In the genomic region with DNA sequence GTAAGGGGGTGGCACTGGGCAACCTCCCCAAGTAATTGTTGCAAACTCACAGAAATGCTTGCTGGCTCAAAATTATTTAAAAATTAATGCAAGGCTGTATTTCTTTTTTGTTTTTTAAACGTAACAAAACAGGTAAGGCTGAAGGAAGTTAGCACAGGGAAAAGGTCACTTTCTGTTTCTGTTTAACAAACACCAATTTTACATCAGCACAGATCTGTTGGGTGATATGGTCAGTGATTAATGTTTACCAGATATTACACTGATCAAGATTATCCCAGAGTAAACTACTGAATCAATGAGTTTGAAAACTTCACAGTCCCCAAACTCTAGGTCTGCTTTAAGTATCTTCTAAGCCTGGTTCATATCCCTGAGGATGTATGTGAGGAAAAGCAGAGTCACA, we compare ENCODE assay signal across 13 cellular contexts.
A peak's percentile ranks its signal among the peaks of the same experiment; 100 is the strongest.
DNase-seq lines count a peak whose midpoint lies in the region; ATAC-seq, FAIRE-seq and TF ChIP-seq lines count a peak whose summit lies in the region.
"Had no signal": no experiment of that assay in that cellular context is flagged by ENCODE, and none has a peak within 500 bp of the region (broad histone marks: within the 10 kb centered on the region; RNA-seq: fewer than 3 reads in every experiment).

No MANE protein-coding gene starts in this region.

- peaks cover 0 to 29% (median 12%) of the 10 kb centered on the region in 3 experiments for H3K36me3 ChIP-seq in naive thymus-derived CD4-positive, alpha-beta T cell (ENCODE audit: control insufficient read depth in 2 of 3, insufficient read depth in 3 of 3, low read length in 3 of 3)
- no peaks in the 10 kb centered on the region for H3K36me3 ChIP-seq in GM23338 (ENCODE audit: insufficient read depth)
- H3K36me3 ChIP-seq: ovary, uterus had no signal

- no peaks in the 10 kb centered on the region for H4K20me1 ChIP-seq in GM23338 (replicated peaks; ENCODE audit: insufficient read depth)

- no peaks in the 10 kb centered on the region for H3K27me3 Mint-ChIP-seq in central memory CD8-positive, alpha-beta T cell
- H3K27me3 Mint-ChIP-seq in naive thymus-derived CD4-positive, alpha-beta T cell: no peaks in the 10 kb centered on the region
- no peaks in the 10 kb centered on the region for H3K27me3 Mint-ChIP-seq in GM23338 (ENCODE audit: insufficient read depth, low read depth, poor library complexity)
- H3K27me3 Mint-ChIP-seq: dendritic cell treated with granulocyte-macrophage colony-stimulating factor and Interleukin-4, amounts not matched to agents 40 ng/mL and 50 ng/mL, for 4 days had no signal

- H3K79me2 ChIP-seq in GM23338 (replicated peaks; ENCODE audit: insufficient read depth): peaks cover 11% of the 10 kb centered on the region; the same call in 1 of the 2 replicates

- H3K27ac Mint-ChIP-seq in central memory CD8-positive, alpha-beta T cell (ENCODE audit: low read depth): peak overlapping the region; percentile 33
- H3K27ac Mint-ChIP-seq in naive thymus-derived CD4-positive, alpha-beta T cell: peak overlapping the region in 8 of 9 donors; percentile 7 to 82 (median 76)
- no peak overlapping the region for H3K27ac Mint-ChIP-seq in GM23338
- H3K27ac Mint-ChIP-seq: dendritic cell treated with granulocyte-macrophage colony-stimulating factor and Interleukin-4, amounts not matched to agents 40 ng/mL and 50 ng/mL, for 4 days had no signal

- H3K4me3 ChIP-seq in A549: no peak overlapping the region
- no peak overlapping the region for H3K4me3 ChIP-seq in naive thymus-derived CD4-positive, alpha-beta T cell (ENCODE audit: low read length)
- no peak overlapping the region for H3K4me3 ChIP-seq in GM23338
- H3K4me3 ChIP-seq: ovary, uterus had no signal

- peaks cover 26% of the 10 kb centered on the region for H3K4me1 ChIP-seq in A549
- H3K4me1 ChIP-seq in naive thymus-derived CD4-positive, alpha-beta T cell (ENCODE audit: control insufficient read depth in 2 of 2, insufficient read depth in 2 of 2, low read length in 2 of 2): peaks cover 0 to 43% of the 10 kb centered on the region in 2 donors
- no peaks in the 10 kb centered on the region; the same call in 1 of the 2 replicates for H3K4me1 ChIP-seq in GM23338 (ENCODE audit: insufficient read depth)
- H3K4me1 ChIP-seq: uterus had no signal

- 28% methylated on average over 1 of the region's 1 CpG for WGBS in A549 (ENCODE audit: missing lambda C conversion rate)

- TF ChIP-seq EP300 in A549 (IDR thresholded peaks at IDR 0.05): no peak

- peak overlapping the region; percentile 37 for H3K4me2 ChIP-seq in A549
- H3K4me2 ChIP-seq in GM23338: no peak overlapping the region

- CTCF ChIA-PET in A549 (lab: Yijun Ruan, JAX): no interaction called here
- CTCF ChIA-PET in naive thymus-derived CD4-positive, alpha-beta T cell (lab: Charles Lee): no interaction called here

- TF ChIP-seq CTCF in A549 (IDR thresholded peaks at IDR 0.05): no peak
- TF ChIP-seq CTCF in GM23338 (conservative IDR thresholded peaks at IDR 0.05; ENCODE audit: low read depth in 2 of 2): no peak

- no peak for TF ChIP-seq POLR2A in A549 (IDR thresholded peaks at IDR 0.05; ENCODE audit: low read length)

- no peak for ATAC-seq in A549
- ATAC-seq in GM18508 (IDR thresholded peaks at IDR 0.05; ENCODE audit: insufficient read depth, unreplicated experiment): peak; percentile 87
- no peak for ATAC-seq in central memory CD8-positive, alpha-beta T cell (replicated peaks; ENCODE audit: extremely low read depth, poor library complexity, severe bottlenecking)
- no peak for ATAC-seq in naive thymus-derived CD4-positive, alpha-beta T cell
- no peak for ATAC-seq in GM23338
- no peak for ATAC-seq in GM21360 (IDR thresholded peaks at IDR 0.05; ENCODE audit: unreplicated experiment)
- no peak for ATAC-seq in HG03159 (IDR thresholded peaks at IDR 0.05; ENCODE audit: unreplicated experiment)

- no peaks in the 10 kb centered on the region for H3K9me2 ChIP-seq in GM23338 (ENCODE audit: insufficient read depth)

- H3K27me3 ChIP-seq in naive thymus-derived CD4-positive, alpha-beta T cell (ENCODE audit: control insufficient read depth in 2 of 2, insufficient read depth in 2 of 2, low read length in 2 of 2): no peaks in the 10 kb centered on the region
- no peaks in the 10 kb centered on the region for H3K27me3 ChIP-seq in GM23338 (ENCODE audit: insufficient read depth)
- H3K27me3 ChIP-seq: ovary, uterus had no signal

- intact Hi-C loops in naive thymus-derived CD4-positive, alpha-beta T cell (cut with micrococcal nuclease): loop anchor here in 1 of 2 donors (5.0 kb wide), 1 partner anchor 37 kb away; no protein-coding TSS in a partner anchor

- no peaks in the 10 kb centered on the region for H3K9me3 ChIP-seq in A549
- H3K9me3 ChIP-seq in naive thymus-derived CD4-positive, alpha-beta T cell (ENCODE audit: control insufficient read depth in 2 of 3, low read length in 3 of 3): no peaks in the 10 kb centered on the region
- H3K9me3 ChIP-seq: ovary, uterus had no signal

- FAIRE-seq in A549 (lab: Jason Lieb, UNC): no peak

- no peak for DNase-seq in A549 (ENCODE audit: low read depth in 1 of 2, low spot score in 1 of 2)
- no peak for DNase-seq in central memory CD8-positive, alpha-beta T cell (ENCODE audit: low spot score in 2 of 2)
- DNase-seq in naive thymus-derived CD4-positive, alpha-beta T cell: no peak
- no peak for DNase-seq in GM23338 (ENCODE audit: low spot score)
- DNase-seq in retina: no peak
- DNase-seq: DND-41, mammary epithelial cell, ovary, uterus had no signal

- no peak overlapping the region for H3K4me3 Mint-ChIP-seq in central memory CD8-positive, alpha-beta T cell
- H3K4me3 Mint-ChIP-seq in naive thymus-derived CD4-positive, alpha-beta T cell: peak overlapping the region in 4 of 10 donors; percentile 4 to 25 (median 18)
- H3K4me3 Mint-ChIP-seq in GM23338: no peak overlapping the region
- H3K4me3 Mint-ChIP-seq: dendritic cell treated with granulocyte-macrophage colony-stimulating factor and Interleukin-4, amounts not matched to agents 40 ng/mL and 50 ng/mL, for 4 days had no signal

- POLR2A ChIA-PET in A549 (lab: Yijun Ruan, JAX): no interaction called here
- POLR2A ChIA-PET in naive thymus-derived CD4-positive, alpha-beta T cell (lab: Charles Lee): no interaction called here

- H3K9me3 Mint-ChIP-seq in central memory CD8-positive, alpha-beta T cell: no peaks in the 10 kb centered on the region
- H3K9me3 Mint-ChIP-seq in naive thymus-derived CD4-positive, alpha-beta T cell: peaks cover 0 to 1% (median 0%) of the 10 kb centered on the region in 11 donors
- H3K9me3 Mint-ChIP-seq in GM23338: peaks cover 5% of the 10 kb centered on the region; the same call in 2 of the 3 replicates
- H3K9me3 Mint-ChIP-seq: dendritic cell treated with granulocyte-macrophage colony-stimulating factor and Interleukin-4, amounts not matched to agents 40 ng/mL and 50 ng/mL, for 4 days had no signal

- peaks cover 60% of the 10 kb centered on the region for H3K4me1 Mint-ChIP-seq in central memory CD8-positive, alpha-beta T cell
- H3K4me1 Mint-ChIP-seq in naive thymus-derived CD4-positive, alpha-beta T cell: peaks cover 42 to 97% (median 93%) of the 10 kb centered on the region in 7 donors
- peaks cover 26% of the 10 kb centered on the region for H3K4me1 Mint-ChIP-seq in GM23338

- no peak for TF ChIP-seq RAD21 in A549 (conservative IDR thresholded peaks at IDR 0.05 in 1 of 2, IDR thresholded peaks at IDR 0.05 in 1 of 2)

- 0 out of 6 replicates have a peak overlapping the region, but pooled peaks of 1 of the 2 experiments have one; percentile 4 for H3K27ac ChIP-seq in A549
- H3K27ac ChIP-seq in naive thymus-derived CD4-positive, alpha-beta T cell (ENCODE audit: low read depth, low read length): peak overlapping the region; percentile 43
- no peak overlapping the region for H3K27ac ChIP-seq in GM23338 (ENCODE audit: low read depth)
- H3K27ac ChIP-seq: ovary had no signal

- peaks cover 16% of the 10 kb centered on the region for H3K36me3 Mint-ChIP-seq in central memory CD8-positive, alpha-beta T cell (ENCODE audit: insufficient read depth)
- peaks cover 10 to 41% (median 17%) of the 10 kb centered on the region in 5 donors for H3K36me3 Mint-ChIP-seq in naive thymus-derived CD4-positive, alpha-beta T cell
- peaks cover 16% of the 10 kb centered on the region; the same call in 2 of the 3 replicates for H3K36me3 Mint-ChIP-seq in GM23338 (ENCODE audit: low read depth)

- no peaks in the 10 kb centered on the region for H3F3A ChIP-seq in GM23338 (replicated peaks; ENCODE audit: low read depth)

- H2AFZ ChIP-seq in GM23338: no peak overlapping the region

TF ChIP-seq in A549, 52 proteins besides CTCF, POLR2A, EP300 and RAD21 (continues in another document):
- no peak for TF ChIP-seq EHF (CRISPR knock-in tag; IDR thresholded peaks at IDR 0.05)

TF ChIP-seq in GM23338, 12 proteins besides CTCF, POLR2A, EP300 and RAD21 (continues in another document):
- no peak for TF ChIP-seq ZNF114 (CRISPR knock-in tag; IDR thresholded peaks at IDR 0.05)
- TF ChIP-seq STAT1 (IDR thresholded peaks at IDR 0.05; ENCODE audit: unreplicated experiment): no peak
- TF ChIP-seq, protein P1, sequence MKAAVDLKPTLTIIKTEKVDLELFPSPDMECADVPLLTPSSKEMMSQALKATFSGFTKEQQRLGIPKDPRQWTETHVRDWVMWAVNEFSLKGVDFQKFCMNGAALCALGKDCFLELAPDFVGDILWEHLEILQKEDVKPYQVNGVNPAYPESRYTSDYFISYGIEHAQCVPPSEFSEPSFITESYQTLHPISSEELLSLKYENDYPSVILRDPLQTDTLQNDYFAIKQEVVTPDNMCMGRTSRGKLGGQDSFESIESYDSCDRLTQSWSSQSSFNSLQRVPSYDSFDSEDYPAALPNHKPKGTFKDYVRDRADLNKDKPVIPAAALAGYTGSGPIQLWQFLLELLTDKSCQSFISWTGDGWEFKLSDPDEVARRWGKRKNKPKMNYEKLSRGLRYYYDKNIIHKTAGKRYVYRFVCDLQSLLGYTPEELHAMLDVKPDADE (IDR thresholded peaks at IDR 0.05): no peak
- TF ChIP-seq CREB1 (CRISPR knock-in tag; IDR thresholded peaks at IDR 0.05; ENCODE audit: low read depth): no peak
- no peak for TF ChIP-seq JUNB (IDR thresholded peaks at IDR 0.05; ENCODE audit: unreplicated experiment)
- no peak for TF ChIP-seq EZH2phosphoT487 (IDR thresholded peaks at IDR 0.05; ENCODE audit: unreplicated experiment)
